ENCODE assay signal across 10 cellular contexts in genomic region chr3:28575100-28575747, GRCh38.
DNase-seq lines count a peak whose midpoint lies in the region; ATAC-seq and TF ChIP-seq lines count a peak whose summit lies in the region.
"Had no signal": no experiment of that assay in that cellular context is flagged by ENCODE, and none has a peak within 500 bp of the region (broad histone marks: within the 10 kb centered on the region; RNA-seq: fewer than 3 reads in every experiment).

No MANE protein-coding gene starts in this region.

- peaks cover 15% of the 10 kb centered on the region for H3K4me1 ChIP-seq in skeletal muscle satellite cell (ENCODE audit: control insufficient read depth, insufficient read depth, low read length)

- no peak for TF ChIP-seq CTCF in WERI-Rb-1 (IDR thresholded peaks at IDR 0.05; ENCODE audit: low read depth, low read length)

- H3K4me2 ChIP-seq in skeletal muscle satellite cell (ENCODE audit: low read length) = peak overlapping the region; percentile 98

- POLR2A ChIA-PET in HEK293T (lab: Yijun Ruan, JAX) = interaction anchor here (1.2 kb wide), 1 partner anchor 25 kb away, joined by 3 read pairs; no protein-coding TSS in a partner anchor

- H3K9me3 ChIP-seq in WERI-Rb-1 (ENCODE audit: severe bottlenecking) (no peaks in the 10 kb centered on the region), skeletal muscle satellite cell (replicated peaks; ENCODE audit: low read length) (no peaks in the 10 kb centered on the region)

- H3K27me3 ChIP-seq in WERI-Rb-1 (ENCODE audit: insufficient read depth, low read depth, severe bottlenecking) (no peaks in the 10 kb centered on the region), skeletal muscle satellite cell (ENCODE audit: control insufficient read depth, insufficient read depth, low read length) (peaks cover 60% of the 10 kb centered on the region)

- ATAC-seq in GM19452 (IDR thresholded peaks at IDR 0.05; ENCODE audit: unreplicated experiment) = no peak
- no peak for ATAC-seq in GM21619 (IDR thresholded peaks at IDR 0.05; ENCODE audit: unreplicated experiment)

- no peak overlapping the region for H3K9ac ChIP-seq in skeletal muscle satellite cell (ENCODE audit: low read depth, low read length)

- H3K36me3 ChIP-seq in WERI-Rb-1 (no peaks in the 10 kb centered on the region), skeletal muscle satellite cell (ENCODE audit: insufficient read depth, low read length) (no peaks in the 10 kb centered on the region)

- DNase-seq in HEK293T (ENCODE audit: extremely low spot score) (peak; percentile 26), WERI-Rb-1 (peak; percentile 30), pons (ENCODE audit: low spot score) (no peak), UCSD-AML1 (lab: John Stamatoyannopoulos, UW; ENCODE audit: unreplicated experiment) (no peak)

- CTCF ChIA-PET in HEK293T (lab: Yijun Ruan, JAX) = no interaction called here

- peak overlapping the region; percentile 55 for H3K4me3 ChIP-seq in WERI-Rb-1 (ENCODE audit: low read depth, low read length)
- H3K4me3 ChIP-seq in iPS-11a (ENCODE audit: low read depth, low read length) = peak overlapping the region; percentile 64
- peak overlapping the region; percentile 72 for H3K4me3 ChIP-seq in skeletal muscle satellite cell (ENCODE audit: low read length)

- no peak overlapping the region for H3K27ac ChIP-seq in WERI-Rb-1
- H3K27ac ChIP-seq: epithelial cell of prostate, RWPE1 had no signal

TF ChIP-seq in HEK293T, 16 proteins besides CTCF, POLR2A, EP300 and RAD21:
- TF ChIP-seq PKNOX1 (IDR thresholded peaks at IDR 0.05) = no peak

Comparison
In these comparisons a context has a peak if more than half of its experiments do, and no peak if none do; other contexts are left out.
1. DNase-seq: peak in HEK293T (single experiment) and WERI-Rb-1 (single experiment); none in pons (single experiment) and UCSD-AML1 (single experiment).
2. Peak in every context shown above with its lines, with median percentiles within 50 percentile points of each other: H3K4me3 ChIP-seq.